ENCODE assay signal across 8 cellular contexts in the genomic region with DNA sequence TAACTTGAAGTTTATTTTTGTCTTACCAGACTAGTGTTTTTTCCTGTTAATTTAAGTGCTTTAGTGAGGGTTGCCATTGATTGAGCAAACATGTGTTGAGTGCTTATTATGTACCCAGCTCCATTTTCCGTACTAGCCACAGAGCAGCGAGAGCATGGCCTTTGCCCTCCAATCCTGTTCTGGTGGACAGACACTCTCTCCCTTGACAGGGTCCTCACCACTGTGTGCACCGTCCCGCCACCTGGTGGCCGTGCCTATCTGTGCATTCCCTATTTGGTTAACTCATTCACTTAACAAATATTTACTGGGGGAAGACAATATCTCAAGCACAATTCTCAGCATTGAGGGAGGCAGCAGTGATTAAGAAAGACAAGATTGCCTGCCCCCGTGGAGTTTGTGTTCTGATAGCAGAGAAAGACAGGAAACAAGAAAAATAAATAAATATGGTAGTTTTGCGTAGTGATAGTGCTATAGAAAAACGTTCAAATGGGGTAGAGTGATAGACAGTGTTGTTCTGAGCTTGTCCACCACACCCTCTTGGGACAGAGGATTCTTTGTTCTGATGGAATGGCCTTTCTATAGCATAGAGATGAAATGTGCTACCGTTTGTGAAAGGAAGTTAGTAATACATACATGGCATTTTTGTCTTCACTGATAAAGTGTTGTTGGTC. TPM values are rescaled to one million over a fixed set of nuclear protein-coding genes. Genes with fewer than 3 reads are reported as not detected.
DNase-seq lines count a peak whose midpoint lies in the region; ATAC-seq and TF ChIP-seq lines count a peak whose summit lies in the region.

No MANE protein-coding gene starts in this region.

- DNase-seq in activated gamma-delta T cell treated with Interleukin-2 at 50 U/mL for 16 hours (peak; percentile 40), activated gamma-delta T cell (lab: John Stamatoyannopoulos, UW) (no peak), RWPE1 (ENCODE audit: low spot score) (peak; percentile 47), amniotic epithelial cell (ENCODE audit: low read depth) (peak; percentile 58), inferior parietal cortex (ENCODE audit: extremely low spot score) (peak; percentile 65), mesenteric fat pad (ENCODE audit: low spot score) (no peak)
- peak; percentile 28 to 45 for DNase-seq in stimulated activated CD4-positive, alpha-beta T cell treated with anti-CD3 and anti-CD28 coated beads, Interleukin-4, amount 100 ng/mL, for 4 hours

- POLR2A ChIA-PET in RWPE1 (lab: Yijun Ruan, JAX; ENCODE audit: low non-redundant PET) = no interaction called here

- peak overlapping the region; percentile 90 for H3K27ac ChIP-seq in RWPE1

- peak; percentile 78 for TF ChIP-seq CTCF in RWPE1 (conservative IDR thresholded peaks at IDR 0.05; ENCODE audit: low read depth)

- peak; percentile 68 for ATAC-seq in HG03103 (IDR thresholded peaks at IDR 0.05; ENCODE audit: low read depth, unreplicated experiment)

- CTCF ChIA-PET in RWPE1 (lab: Yijun Ruan, JAX) = interaction anchor here (0.6 to 1.2 kb wide), 6 partner anchors 10 to 1355 kb away, joined by 3 to 6 read pairs (median 4); no protein-coding TSS in a partner anchor

RNA-seq across cellular contexts. Expression of gene CDH13, which starts 13.0 kb away (rescaled TPM):
- total RNA-seq in mesenteric fat pad = 18.3 TPM

Comparison
In these comparisons a context has a peak if more than half of its experiments do, and no peak if none do; other contexts are left out.
1. DNase-seq: peak in activated gamma-delta T cell treated with Interleukin-2 at 50 U/mL for 16 hours (single experiment), RWPE1 (single experiment), amniotic epithelial cell (single experiment), inferior parietal cortex (single experiment) and stimulated activated CD4-positive, alpha-beta T cell treated with anti-CD3 and anti-CD28 coated beads, Interleukin-4, amount 100 ng/mL, for 4 hours (2 of 2); none in activated gamma-delta T cell (single experiment) and mesenteric fat pad (single experiment).